ENCODE assay signal across 8 cellular contexts in the genomic region with DNA sequence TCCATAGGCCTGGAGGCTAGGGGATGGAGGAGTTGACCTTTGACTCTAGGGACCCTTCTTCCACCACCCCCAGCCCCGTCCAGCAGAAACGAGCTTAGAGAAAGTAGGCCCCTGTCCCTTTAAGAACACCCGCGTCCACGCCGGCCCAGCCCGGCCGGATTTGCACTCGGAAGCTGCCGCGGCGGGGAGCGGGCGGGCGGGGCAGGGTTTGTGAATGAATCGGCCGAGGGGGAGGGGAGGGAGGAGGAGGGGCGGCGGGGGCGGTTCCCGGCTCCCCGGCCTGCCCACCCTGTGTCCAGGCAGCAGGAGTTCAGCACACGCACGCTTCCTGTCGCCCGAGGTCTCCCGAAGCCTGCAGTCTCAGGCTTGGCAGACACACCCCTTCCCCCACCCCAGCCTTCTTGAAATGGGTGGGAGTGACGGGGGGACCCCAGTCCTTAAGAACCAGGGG. TPM values are rescaled to one million over a fixed set of nuclear protein-coding genes. Genes with fewer than 3 reads are reported as not detected.
DNase-seq lines count a peak whose midpoint lies in the region; ATAC-seq and TF ChIP-seq lines count a peak whose summit lies in the region.

No MANE protein-coding gene starts in this region.

- H3K4me3 Mint-ChIP-seq in chondrocyte (ENCODE audit: unreplicated experiment) (peak overlapping the region; percentile 55), nephron progenitor cell (no peak overlapping the region)

- TF ChIP-seq CTCF in chondrocyte (IDR thresholded peaks at IDR 0.05), result no peak
- no peak for TF ChIP-seq CTCF in nephron progenitor cell (IDR thresholded peaks at IDR 0.05)

- ATAC-seq in HG03196 (IDR thresholded peaks at IDR 0.05; ENCODE audit: unreplicated experiment), result no peak

- H3K36me3 Mint-ChIP-seq in chondrocyte (ENCODE audit: low read depth) (no peaks in the 10 kb centered on the region), nephron progenitor cell (ENCODE audit: low read depth) (no peaks in the 10 kb centered on the region)

- DNase-seq in EH (ENCODE audit: low read depth), result peak; percentile 82
- peak; percentile 74 for DNase-seq in NCI-H2196 (lab: John Stamatoyannopoulos, UW; ENCODE audit: unreplicated experiment)
- no peak for DNase-seq in chondrocyte (ENCODE audit: low spot score)
- peak; percentile 41 for DNase-seq in nephron progenitor cell
- no peak for DNase-seq in H4 (ENCODE audit: low spot score)
- DNase-seq in stimulated activated naive CD4-positive, alpha-beta T cell treated with Interleukin-2 at 50 U/mL for 16 hours (lab: John Stamatoyannopoulos, UW), result no peak
- no peak for DNase-seq in mucosa of gallbladder (ENCODE audit: low spot score)

- H3K4me1 Mint-ChIP-seq in chondrocyte (ENCODE audit: low read depth) (peaks cover 21% of the 10 kb centered on the region), nephron progenitor cell (peaks cover 10% of the 10 kb centered on the region)

- H3K27ac Mint-ChIP-seq in chondrocyte (ENCODE audit: unreplicated experiment), result no peak overlapping the region
- no peak overlapping the region for H3K27ac Mint-ChIP-seq in nephron progenitor cell

- no peaks in the 10 kb centered on the region for H3K9me3 Mint-ChIP-seq in chondrocyte (ENCODE audit: low read depth)
- no peaks in the 10 kb centered on the region for H3K9me3 Mint-ChIP-seq in nephron progenitor cell

- H3K27me3 Mint-ChIP-seq in chondrocyte (ENCODE audit: low read depth) (peaks cover 8% of the 10 kb centered on the region), nephron progenitor cell (ENCODE audit: low read depth, poor library complexity) (peaks cover 88% of the 10 kb centered on the region)

RNA-seq across cellular contexts. Expression of gene UNC13A, which starts 1.5 kb away (rescaled TPM):
- total RNA-seq in chondrocyte (2.0 to 3.9 TPM (median 2.1 TPM) in 3 replicates), mucosa of gallbladder (0.78 TPM)
- total RNA-seq in H4 (2014; rRNA removed; shearing (Covaris generic)), result 0.04 TPM in 1 of 2 replicates, not detected in the other

RNA-seq across cellular contexts. Expression of gene MAP1S, which starts 32.7 kb away (rescaled TPM):
- total RNA-seq in chondrocyte (34.7 to 64.4 TPM (median 61.3 TPM) in 3 replicates), mucosa of gallbladder (92.3 TPM)
- total RNA-seq in H4 (2014; rRNA removed; shearing (Covaris generic)), result 6.7 and 14.6 TPM in 2 replicates

Comparison
In these comparisons a context has a peak if more than half of its experiments do, and no peak if none do; other contexts are left out.
1. DNase-seq: peak in EH (single experiment), NCI-H2196 (single experiment) and nephron progenitor cell (single experiment); none in chondrocyte (single experiment), H4 (single experiment), stimulated activated naive CD4-positive, alpha-beta T cell treated with Interleukin-2 at 50 U/mL for 16 hours (single experiment) and mucosa of gallbladder (single experiment).